Comparison of ENCODE assay signal across 23 cellular contexts in genomic region chr20:62068997-62069396, GRCh38. TPM values are rescaled to one million over a fixed set of nuclear protein-coding genes. Genes with fewer than 3 reads are reported as not detected.
DNase-seq lines count a peak whose midpoint lies in the region; ATAC-seq, FAIRE-seq and TF ChIP-seq lines count a peak whose summit lies in the region.
"Had no signal": no experiment of that assay in that cellular context is flagged by ENCODE, and none has a peak within 500 bp of the region (broad histone marks: within the 10 kb centered on the region; RNA-seq: fewer than 3 reads in every experiment).

No MANE protein-coding gene starts in this region.

- no peak overlapping the region for H2AK5ac ChIP-seq in neuronal stem cell (ENCODE audit: low read depth, low read length)

- H3K79me1 ChIP-seq in neuronal stem cell (ENCODE audit: low read depth, low read length): peaks cover 7% of the 10 kb centered on the region

- no peak for TF ChIP-seq POLR2A in H54 (IDR thresholded peaks at IDR 0.05; ENCODE audit: low read depth, low read length)

- H3K4me1 Mint-ChIP-seq in CD4-positive, alpha-beta T cell (ENCODE audit: low read depth): peaks cover 26% of the 10 kb centered on the region
- peaks cover 22% of the 10 kb centered on the region for H3K4me1 Mint-ChIP-seq in activated naive CD4-positive, alpha-beta T cell treated with anti-CD3 and anti-CD28 coated beads, Interleukin-2, amount 10 ng/mL, durations not matched to agents 7 days and 5 days

- in situ Hi-C loops in brain microvascular endothelial cell (cut with HindIII; ENCODE audit: low pct_ligation_motif_present, low sequenced_read_pairs): no loop called here

- H3K9me3 Mint-ChIP-seq in CD4-positive, alpha-beta T cell: peaks cover 6% of the 10 kb centered on the region
- peaks cover 16% of the 10 kb centered on the region for H3K9me3 Mint-ChIP-seq in activated naive CD4-positive, alpha-beta T cell treated with anti-CD3 and anti-CD28 coated beads, Interleukin-2, amount 10 ng/mL, durations not matched to agents 7 days and 5 days
- H3K9me3 Mint-ChIP-seq: effector memory CD8-positive, alpha-beta T cell had no signal

- H3K23ac ChIP-seq in neuronal stem cell (ENCODE audit: low read depth, low read length, poor library complexity): no peak overlapping the region

- peaks cover 7 to 9% of the 10 kb centered on the region in 2 donors for H3K4me1 ChIP-seq in neuronal stem cell (ENCODE audit: control insufficient read depth in 2 of 2, insufficient read depth in 1 of 2, low read depth in 1 of 2, low read length in 2 of 2)

- no peak overlapping the region for H3K4me3 ChIP-seq in brain microvascular endothelial cell (ENCODE audit: low read depth, low read length)
- H3K4me3 ChIP-seq in neuronal stem cell (ENCODE audit: low read length in 2 of 2): no peak overlapping the region

- H4K8ac ChIP-seq in neuronal stem cell (ENCODE audit: low read depth, low read length): no peak overlapping the region

- no CpG with 5 or more reads among the region's 7 CpGs for WGBS in neuronal stem cell (ENCODE audit: extremely low coverage in 2 of 2, insufficient read length in 2 of 2, insufficient replicate concordance in 1 of 2), 2 donors

- H2BK15ac ChIP-seq in neuronal stem cell (ENCODE audit: low read length): no peak overlapping the region

- no peaks in the 10 kb centered on the region for H3K27me3 ChIP-seq in CD4-positive, alpha-beta T cell (ENCODE audit: control insufficient read depth, insufficient read depth, low read length)
- H3K27me3 ChIP-seq in brain microvascular endothelial cell (replicated peaks) (no peaks in the 10 kb centered on the region), neuronal stem cell (ENCODE audit: control insufficient read depth in 3 of 3, insufficient read depth in 3 of 3, low read depth in 1 of 3, low read length in 3 of 3) (no peaks in the 10 kb centered on the region)

- peak overlapping the region; percentile 8 for H2BK5ac ChIP-seq in neuronal stem cell (ENCODE audit: low read length)

- no peak overlapping the region for H3K4me2 ChIP-seq in neuronal stem cell (ENCODE audit: insufficient read depth, low read length, poor library complexity, severe bottlenecking)

- no peak overlapping the region for H2BK120ac ChIP-seq in neuronal stem cell (ENCODE audit: low read depth, low read length)

- FAIRE-seq in H54 (lab: Jason Lieb, UNC): no peak
- FAIRE-seq: G401.6, GM18507 had no signal

- H3K36me3 ChIP-seq in brain microvascular endothelial cell (replicated peaks) (no peaks in the 10 kb centered on the region), neuronal stem cell (replicated peaks in 1 of 2; ENCODE audit: control insufficient read depth in 2 of 2, insufficient read depth in 2 of 2, low read length in 2 of 2) (peaks cover 0 to 3% of the 10 kb centered on the region in 2 donors)

- no peak overlapping the region for H2BK12ac ChIP-seq in neuronal stem cell (ENCODE audit: low read length)

- no peak overlapping the region for H2AFZ ChIP-seq in neuronal stem cell (ENCODE audit: low read length)
- H2AFZ ChIP-seq: parathyroid adenoma had no signal

- no peak overlapping the region for H3K9ac ChIP-seq in neuronal stem cell (ENCODE audit: low read depth, low read length, poor library complexity)
- H3K9ac ChIP-seq: parathyroid adenoma had no signal

- H3K27ac ChIP-seq in CD4-positive, alpha-beta T cell (ENCODE audit: low read depth, low read length): no peak overlapping the region
- H3K27ac ChIP-seq in brain microvascular endothelial cell (no peak overlapping the region), neuronal stem cell (replicated peaks; ENCODE audit: low read length) (no peak overlapping the region)
- H3K27ac ChIP-seq: parathyroid adenoma had no signal

- intact Hi-C loops in CD4-positive, alpha-beta T cell (cut with DNase I, micrococcal nuclease): loop anchor here in 1 of 2 experiments (5.0 to 10.0 kb wide), 2 partner anchors 54 to 68 kb away; no protein-coding TSS in a partner anchor

- no peak for ATAC-seq in CD4-positive, alpha-beta T cell (ENCODE audit: poor library complexity)
- ATAC-seq in HG03280 (IDR thresholded peaks at IDR 0.05; ENCODE audit: unreplicated experiment) (no peak), HG02588 (IDR thresholded peaks at IDR 0.05; ENCODE audit: unreplicated experiment) (no peak)
- ATAC-seq: activated CD4-positive, CD25-positive, alpha-beta regulatory T cell treated with anti-CD3 and anti-CD28 coated beads, Interleukin-2, amount 50 U/mL, for 24 hours; activated naive CD8-positive, alpha-beta T cell treated with anti-CD3 and anti-CD28 coated beads, Interleukin-2, amount 50 U/mL, for 24 hours; effector memory CD8-positive, alpha-beta T cell; naive thymus-derived CD4-positive, alpha-beta T cell had no signal

- no peak overlapping the region for H4K91ac ChIP-seq in neuronal stem cell (ENCODE audit: low read depth, low read length, poor library complexity)

- POLR2A ChIA-PET in CD4-positive, alpha-beta T cell (lab: Charles Lee): interaction anchor here (0.6 to 6.1 kb wide), 3 partner anchors 9 to 74 kb away, joined by 3 to 149 read pairs (median 51); partner anchors contain the start of genes LSM14B, PSMA7 and SS18L1

- H3K36me3 Mint-ChIP-seq in CD4-positive, alpha-beta T cell (ENCODE audit: low read depth): peaks cover 17% of the 10 kb centered on the region
- H3K36me3 Mint-ChIP-seq in activated naive CD4-positive, alpha-beta T cell treated with anti-CD3 and anti-CD28 coated beads, Interleukin-2, amount 10 ng/mL, durations not matched to agents 7 days and 5 days: peaks cover 11% of the 10 kb centered on the region
- H3K36me3 Mint-ChIP-seq: brain had no signal

- CTCF ChIA-PET in CD4-positive, alpha-beta T cell (lab: Charles Lee): interaction anchor here (1.5 kb wide), 1 partner anchor 58 kb away, joined by 5 read pairs; no protein-coding TSS in a partner anchor
- CTCF ChIA-PET in activated naive CD4-positive, alpha-beta T cell treated with anti-CD3 and anti-CD28 coated beads, Interleukin-2, amount 10 ng/mL, durations not matched to agents 7 days and 5 days (lab: Charles Lee): interaction anchor here (2.0 kb wide), 1 partner anchor 67 kb away, joined by 5 read pairs; no protein-coding TSS in a partner anchor

- no peak overlapping the region for H3K18ac ChIP-seq in neuronal stem cell (ENCODE audit: low read length)

- peak overlapping the region; percentile 74 for H3K4me3 Mint-ChIP-seq in CD4-positive, alpha-beta T cell
- H3K4me3 Mint-ChIP-seq in activated naive CD4-positive, alpha-beta T cell treated with anti-CD3 and anti-CD28 coated beads, Interleukin-2, amount 10 ng/mL, durations not matched to agents 7 days and 5 days: no peak overlapping the region
- H3K4me3 Mint-ChIP-seq: activated CD4-positive, alpha-beta memory T cell treated with anti-CD3 and anti-CD28 coated beads, Interleukin-2, amount 10 ng/mL, durations not matched to agents 7 days and 5 days; activated naive CD8-positive, alpha-beta T cell treated with anti-CD3 and anti-CD28 coated beads, Interleukin-2, amount 50 U/mL, for 24 hours; effector memory CD8-positive, alpha-beta T cell; memory B cell had no signal

- no peaks in the 10 kb centered on the region for H3K27me3 Mint-ChIP-seq in CD4-positive, alpha-beta T cell
- peaks cover 18% of the 10 kb centered on the region for H3K27me3 Mint-ChIP-seq in activated naive CD4-positive, alpha-beta T cell treated with anti-CD3 and anti-CD28 coated beads, Interleukin-2, amount 10 ng/mL, durations not matched to agents 7 days and 5 days
- H3K27me3 Mint-ChIP-seq: activated CD4-positive, alpha-beta memory T cell treated with anti-CD3 and anti-CD28 coated beads, Interleukin-2, amount 10 ng/mL, durations not matched to agents 7 days and 5 days; activated naive CD8-positive, alpha-beta T cell treated with anti-CD3 and anti-CD28 coated beads, Interleukin-2, amount 50 U/mL, for 24 hours had no signal

- H3K27ac Mint-ChIP-seq in CD4-positive, alpha-beta T cell: peak overlapping the region; percentile 53
- H3K27ac Mint-ChIP-seq in activated naive CD4-positive, alpha-beta T cell treated with anti-CD3 and anti-CD28 coated beads, Interleukin-2, amount 10 ng/mL, durations not matched to agents 7 days and 5 days: no peak overlapping the region
- H3K27ac Mint-ChIP-seq: activated CD4-positive, alpha-beta memory T cell treated with anti-CD3 and anti-CD28 coated beads, Interleukin-2, amount 10 ng/mL, durations not matched to agents 7 days and 5 days; activated naive CD8-positive, alpha-beta T cell treated with anti-CD3 and anti-CD28 coated beads, Interleukin-2, amount 50 U/mL, for 24 hours; effector memory CD8-positive, alpha-beta T cell; memory B cell had no signal

- no peak overlapping the region for H3K14ac ChIP-seq in neuronal stem cell (ENCODE audit: low read length)

- H3K4ac ChIP-seq in neuronal stem cell (ENCODE audit: low read length): no peak overlapping the region

- no peak for DNase-seq in CD4-positive, alpha-beta T cell
- peak; percentile 20 for DNase-seq in LHCN-M2 (ENCODE audit: low read depth)
- DNase-seq in brain microvascular endothelial cell: no peak
- no peak for DNase-seq in neuronal stem cell (ENCODE audit: low spot score)
- DNase-seq in activated naive CD4-positive, alpha-beta T cell treated with anti-CD3 and anti-CD28 coated beads, Interleukin-2, amount 10 ng/mL, durations not matched to agents 7 days and 5 days: no peak
- DNase-seq in H54 (ENCODE audit: insufficient read length, low spot score): no peak
- DNase-seq: activated CD4-positive, alpha-beta memory T cell treated with anti-CD3 and anti-CD28 coated beads, Interleukin-2, amount 10 ng/mL, durations not matched to agents 7 days and 5 days; activated effector memory CD4-positive, alpha-beta T cell treated with Interleukin-2 at 50 U/mL for 16 hours; activated naive CD8-positive, alpha-beta T cell treated with anti-CD3 and anti-CD28 coated beads, Interleukin-2, amount 50 U/mL, for 24 hours; C1 segment of cervical spinal cord; effector memory CD8-positive, alpha-beta T cell; naive thymus-derived CD4-positive, alpha-beta T cell; NCI-H524 treated with DMSO at 0.1 percent for 48 hours; RPMI8226; stimulated activated CD4-positive, alpha-beta T cell treated with anti-CD3 and anti-CD28 coated beads, Interleukin-15, amount 100 ng/mL, for 24 hours had no signal

- TF ChIP-seq CTCF in CD4-positive, alpha-beta T cell (IDR thresholded peaks at IDR 0.05): no peak
- peak; percentile 12 for TF ChIP-seq CTCF in brain microvascular endothelial cell (IDR thresholded peaks at IDR 0.05; ENCODE audit: low read depth, low read length, missing control alignments)

- peaks cover 14% of the 10 kb centered on the region for H3K9me3 ChIP-seq in CD4-positive, alpha-beta T cell (ENCODE audit: control insufficient read depth, low read length)
- H3K9me3 ChIP-seq in neuronal stem cell (replicated peaks in 1 of 2; ENCODE audit: control insufficient read depth in 2 of 2, insufficient read depth in 1 of 2, low read depth in 1 of 2, low read length in 2 of 2): peaks cover 8 to 12% of the 10 kb centered on the region in 2 donors

RNA-seq across cellular contexts. Expression of gene TAF4, which starts 3.3 kb away (rescaled TPM):
- 10 to 100 TPM; 11.1 to 12.5 TPM for total RNA-seq in CD4-positive, alpha-beta T cell
- total RNA-seq in LHCN-M2 (2014; rRNA removed): 4.4 and 16.1 TPM in 2 replicates
- 3.4 TPM for polyA plus RNA-seq in LHCN-M2 (2012)
- polyA plus RNA-seq in neuronal stem cell (2013, experiment 1 of 2): 13.5 TPM
- 15.0 TPM for polyA plus RNA-seq in neuronal stem cell (2013, experiment 2 of 2)

RNA-seq across cellular contexts. Expression of gene LSM14B, which starts 53.3 kb away (rescaled TPM):
- total RNA-seq in CD4-positive, alpha-beta T cell: 10 to 100 TPM; 34.5 to 35.7 TPM
- total RNA-seq in LHCN-M2 (2014; rRNA removed): 55.9 and 61.1 TPM in 2 replicates
- 34.7 TPM for polyA plus RNA-seq in LHCN-M2 (2012)
- 74.7 TPM for polyA plus RNA-seq in neuronal stem cell (2013, experiment 1 of 2)
- 78.8 TPM for polyA plus RNA-seq in neuronal stem cell (2013, experiment 2 of 2)
